ENCODE assay signal across 8 cellular contexts in the genomic region with DNA sequence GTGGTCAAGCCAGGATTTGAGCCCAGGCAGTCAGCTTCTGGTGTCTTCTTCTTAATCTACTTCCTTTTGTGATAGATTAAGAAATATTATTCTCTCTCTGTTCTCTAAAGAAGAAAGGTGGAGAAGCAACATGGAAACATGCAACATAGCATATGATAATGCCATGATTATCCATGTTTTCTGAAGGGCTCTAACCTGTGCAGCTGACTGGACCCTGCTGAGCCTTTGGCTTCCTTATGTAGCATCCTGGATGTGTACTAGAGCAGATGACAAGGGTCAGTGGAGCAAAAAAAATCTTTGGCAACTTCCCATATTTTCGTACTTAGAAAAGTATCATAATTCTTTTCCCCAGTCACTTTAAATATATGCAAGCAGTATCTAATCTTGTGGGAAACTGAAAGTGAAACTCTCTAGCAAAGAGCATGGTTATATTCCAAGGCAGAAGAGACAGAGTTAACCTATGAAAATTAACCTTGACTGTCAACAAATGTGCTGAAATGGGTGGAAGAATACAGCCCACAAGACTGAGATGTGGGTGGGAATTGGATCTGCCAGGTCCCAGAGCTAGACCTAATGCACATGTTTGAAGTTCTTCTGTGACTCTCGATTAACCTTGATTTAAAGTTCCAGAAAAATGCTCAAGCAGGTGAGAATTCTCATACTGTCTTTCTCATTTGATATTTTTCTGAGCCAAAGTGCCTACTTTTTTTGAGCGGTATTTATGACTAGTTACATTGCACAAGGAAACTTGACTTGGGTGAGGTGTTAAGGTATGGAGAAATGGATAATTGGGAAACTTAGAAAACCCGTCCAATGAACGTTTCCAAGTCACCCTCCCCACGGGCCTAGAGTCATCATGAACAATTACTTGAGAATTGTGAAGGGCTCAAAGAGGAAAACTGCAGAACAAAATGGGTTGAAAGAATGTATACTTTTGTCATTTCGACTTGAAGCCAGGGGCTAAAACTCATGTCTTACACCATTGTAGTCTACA.
DNase-seq lines count a peak whose midpoint lies in the region; ATAC-seq and TF ChIP-seq lines count a peak whose summit lies in the region.
"Had no signal": no experiment of that assay in that cellular context is flagged by ENCODE, and none has a peak within 500 bp of the region (broad histone marks: within the 10 kb centered on the region; RNA-seq: fewer than 3 reads in every experiment).

No MANE protein-coding gene starts in this region.

- DNase-seq in T-helper 17 cell: no peak
- DNase-seq in mesothelial cell of epicardium (ENCODE audit: low spot score in 2 of 2, unreplicated experiment in 2 of 2): no peak
- DNase-seq in UCSD-AML1 (lab: John Stamatoyannopoulos, UW; ENCODE audit: unreplicated experiment): no peak
- no peak for DNase-seq in PC-9
- DNase-seq in NCI-H510A treated with DMSO at 0.1 percent for 48 hours (lab: John Stamatoyannopoulos, UW): no peak

- H4K20me1 ChIP-seq in PC-9 (ENCODE audit: insufficient read depth): no peaks in the 10 kb centered on the region

- H3F3A ChIP-seq in PC-9 (ENCODE audit: insufficient read depth, low read depth): no peaks in the 10 kb centered on the region

- H3K27me3 ChIP-seq in PC-9 (ENCODE audit: insufficient read depth, low read depth): no peaks in the 10 kb centered on the region
- H3K27me3 ChIP-seq: SJSA1 had no signal

- no peaks in the 10 kb centered on the region for H3K9me2 ChIP-seq in PC-9 (ENCODE audit: insufficient read depth)

- intact Hi-C loops in PC-9 (cut with micrococcal nuclease; ENCODE audit: unreplicated experiment): no loop called here

- no peak for TF ChIP-seq CTCF in mesothelial cell of epicardium (IDR thresholded peaks at IDR 0.05; ENCODE audit: unreplicated experiment)
- no peak for TF ChIP-seq CTCF in PC-9 (conservative IDR thresholded peaks at IDR 0.05)

- H3K4me2 ChIP-seq in PC-9: no peak overlapping the region

- H3K9me3 ChIP-seq in T-helper 17 cell (ENCODE audit: control insufficient read depth, low read length, poor library complexity, severe bottlenecking) (no peaks in the 10 kb centered on the region), PC-9 (ENCODE audit: insufficient read depth, low read depth) (no peaks in the 10 kb centered on the region)
- H3K9me3 ChIP-seq: SJSA1 had no signal

- no peak overlapping the region for H3K27ac ChIP-seq in PC-9
- H3K27ac ChIP-seq: SJSA1 had no signal

- no peaks in the 10 kb centered on the region for H3K9me3 Mint-ChIP-seq in mesothelial cell of epicardium

- BruUV-seq in PC-9 (replicated peaks; lab: Mats Ljungman, UMichigan): no TSS peak

- no peaks in the 10 kb centered on the region for H3K79me2 ChIP-seq in PC-9 (ENCODE audit: low read depth)

- POLR2A ChIA-PET in PC-9 (lab: Charles Lee; ENCODE audit: unreplicated experiment): no interaction called here

- H3K4me3 Mint-ChIP-seq in T-helper 17 cell (peak overlapping the region; percentile 70), mesothelial cell of epicardium (no peak overlapping the region)

- no peak overlapping the region for H2AFZ ChIP-seq in PC-9

- peaks cover 25% of the 10 kb centered on the region for H3K4me1 Mint-ChIP-seq in T-helper 17 cell
- H3K4me1 Mint-ChIP-seq in mesothelial cell of epicardium: peaks cover 51% of the 10 kb centered on the region

- H3K36me3 Mint-ChIP-seq in T-helper 17 cell (ENCODE audit: low read depth): peaks cover 2% of the 10 kb centered on the region
- peaks cover 10% of the 10 kb centered on the region for H3K36me3 Mint-ChIP-seq in mesothelial cell of epicardium

- H3K4me3 ChIP-seq in PC-9: no peak overlapping the region
- H3K4me3 ChIP-seq: SJSA1 had no signal

- no peaks in the 10 kb centered on the region for H3K4me1 ChIP-seq in PC-9 (replicated peaks; ENCODE audit: insufficient read depth)
- H3K4me1 ChIP-seq: SJSA1 had no signal

- ATAC-seq in GM18861 (IDR thresholded peaks at IDR 0.05; ENCODE audit: unreplicated experiment) (peak; percentile 47), HG02938 (IDR thresholded peaks at IDR 0.05; ENCODE audit: unreplicated experiment) (peak; percentile 63), T-helper 17 cell (peak; percentile 57)

- CTCF ChIA-PET in PC-9 (lab: Charles Lee): interaction anchor here (0.7 kb wide), 1 partner anchor 69 kb away, joined by 3 read pairs; no protein-coding TSS in a partner anchor

- H3K27ac Mint-ChIP-seq in T-helper 17 cell: peak overlapping the region; percentile 29
- H3K27ac Mint-ChIP-seq in mesothelial cell of epicardium: peak overlapping the region; percentile 79

- no peaks in the 10 kb centered on the region for H3K27me3 Mint-ChIP-seq in T-helper 17 cell
- no peaks in the 10 kb centered on the region for H3K27me3 Mint-ChIP-seq in mesothelial cell of epicardium (ENCODE audit: low read depth)

- H3K36me3 ChIP-seq in PC-9 (ENCODE audit: low read depth): no peaks in the 10 kb centered on the region
